In the genomic region with DNA sequence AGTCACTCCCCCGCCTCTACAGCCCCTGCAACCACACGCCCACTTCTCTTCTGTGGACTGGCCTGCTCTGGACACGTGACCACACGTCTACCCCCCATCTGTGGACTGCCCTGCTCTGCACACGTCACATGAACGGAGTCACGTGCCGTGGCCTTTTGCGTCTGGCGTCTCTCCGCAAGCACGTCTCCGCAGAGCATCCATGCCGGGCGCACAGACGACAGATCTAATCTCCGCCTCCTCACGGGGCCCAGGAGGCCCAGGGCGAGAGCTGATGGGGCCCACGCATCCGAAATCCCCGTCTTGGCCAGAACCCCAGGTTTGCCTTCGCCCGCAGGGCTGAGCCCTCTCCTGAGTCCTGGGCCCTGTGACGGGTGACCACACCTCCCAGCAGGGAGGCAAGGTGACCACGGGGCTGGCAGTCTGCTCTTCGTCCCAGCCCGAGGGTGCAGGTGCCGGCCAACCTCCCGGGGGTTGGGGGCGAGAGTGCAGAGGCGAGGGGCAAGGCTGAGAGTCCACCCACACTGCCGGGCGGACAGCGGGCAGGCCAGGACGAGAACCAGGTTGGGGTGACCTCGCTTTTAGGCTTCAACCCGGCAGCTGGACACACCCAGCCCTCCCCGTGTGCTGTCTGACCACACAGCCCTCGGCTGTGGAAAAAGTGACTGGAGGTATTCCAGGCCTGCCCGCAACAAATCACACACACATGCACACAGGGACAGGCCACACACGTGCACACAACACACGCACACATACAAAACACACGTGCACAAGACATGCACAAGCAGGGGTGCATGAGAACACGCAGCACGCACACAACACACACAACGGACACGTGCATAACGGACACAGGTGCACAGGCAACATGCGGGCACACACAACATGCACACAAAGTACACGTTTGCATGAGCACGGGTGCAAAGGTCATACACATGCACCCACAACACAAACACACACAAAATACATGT, we compare ENCODE assay signal across 9 cellular contexts. TPM values are rescaled to one million over a fixed set of nuclear protein-coding genes. Genes with fewer than 3 reads are reported as not detected.
DNase-seq lines count a peak whose midpoint lies in the region; ATAC-seq and TF ChIP-seq lines count a peak whose summit lies in the region.
"Had no signal": no experiment of that assay in that cellular context is flagged by ENCODE, and none has a peak within 500 bp of the region (broad histone marks: within the 10 kb centered on the region; RNA-seq: fewer than 3 reads in every experiment).

No MANE protein-coding gene starts in this region.

- no CpG with 5 or more reads among the region's 52 CpGs for WGBS in trophoblast cell (ENCODE audit: extremely low coverage, insufficient coverage, insufficient read length)

- no peak for TF ChIP-seq CTCF in RWPE1 (conservative IDR thresholded peaks at IDR 0.05; ENCODE audit: low read depth)

- no peak overlapping the region for H4K8ac ChIP-seq in trophoblast cell (ENCODE audit: low read depth, low read length)

- peak overlapping the region; percentile 78 for H3K23ac ChIP-seq in trophoblast cell (ENCODE audit: low read length)

- no peak overlapping the region for H2AFZ ChIP-seq in trophoblast cell (ENCODE audit: insufficient read depth, low read length, poor library complexity)

- no peak overlapping the region for H2BK12ac ChIP-seq in trophoblast cell (ENCODE audit: low read length)

- POLR2A ChIA-PET in CD8-positive, alpha-beta memory T cell (lab: Charles Lee): no interaction called here
- POLR2A ChIA-PET in RWPE1 (lab: Yijun Ruan, JAX; ENCODE audit: low non-redundant PET): no interaction called here

- peaks cover 0 to 21% (median 0%) of the 10 kb centered on the region in 3 donors for H3K36me3 Mint-ChIP-seq in CD8-positive, alpha-beta memory T cell

- no peaks in the 10 kb centered on the region for H3K36me3 ChIP-seq in CD8-positive, alpha-beta memory T cell (ENCODE audit: insufficient read depth, low read length)
- H3K36me3 ChIP-seq in trophoblast cell (ENCODE audit: control insufficient read depth in 1 of 2, insufficient read depth in 2 of 2, low read length in 2 of 2): peaks cover 7 to 17% of the 10 kb centered on the region in 2 experiments

- CTCF ChIA-PET in CD8-positive, alpha-beta memory T cell (lab: Charles Lee): no interaction called here
- CTCF ChIA-PET in RWPE1 (lab: Yijun Ruan, JAX): interaction anchor here (0.6 to 1.2 kb wide), 2 partner anchors 48 to 74 kb away, joined by 3 read pairs; no protein-coding TSS in a partner anchor

- no peak for DNase-seq in CD8-positive, alpha-beta memory T cell
- DNase-seq in RWPE1 (ENCODE audit: low spot score) (peak; percentile 76), epithelial cell of prostate (ENCODE audit: low read depth, low spot score) (no peak), trophoblast cell (no peak)
- DNase-seq: NCI-H524 had no signal

- no peak overlapping the region for H3K4me2 ChIP-seq in trophoblast cell (ENCODE audit: low read length)

- H3K79me1 ChIP-seq in trophoblast cell (ENCODE audit: low read length): peaks cover 16% of the 10 kb centered on the region

- no peak overlapping the region for H4K12ac ChIP-seq in trophoblast cell (ENCODE audit: low read depth, low read length)

- H3K14ac ChIP-seq in trophoblast cell (ENCODE audit: low read length): no peak overlapping the region

- H4K91ac ChIP-seq in trophoblast cell (ENCODE audit: low read depth, low read length): no peak overlapping the region

- ATAC-seq in HG03520 (IDR thresholded peaks at IDR 0.05; ENCODE audit: unreplicated experiment) (no peak), GM19328 (IDR thresholded peaks at IDR 0.05; ENCODE audit: unreplicated experiment) (no peak), HG03457 (IDR thresholded peaks at IDR 0.05; ENCODE audit: unreplicated experiment) (no peak), HG02981 (IDR thresholded peaks at IDR 0.05; ENCODE audit: unreplicated experiment) (no peak)

- peak overlapping the region in 6 of 8 donors; percentile 8 to 76 (median 56) for H3K27ac Mint-ChIP-seq in CD8-positive, alpha-beta memory T cell

- peaks cover 27 to 42% (median 28%) of the 10 kb centered on the region in 3 donors for H3K4me1 Mint-ChIP-seq in CD8-positive, alpha-beta memory T cell

- no peaks in the 10 kb centered on the region for H3K27me3 Mint-ChIP-seq in CD8-positive, alpha-beta memory T cell

- H3K4ac ChIP-seq in trophoblast cell (ENCODE audit: low read depth, low read length): peak overlapping the region; percentile 52

- no peaks in the 10 kb centered on the region for H3K9me3 Mint-ChIP-seq in CD8-positive, alpha-beta memory T cell

- H3K27me3 ChIP-seq in CD8-positive, alpha-beta memory T cell (ENCODE audit: insufficient read depth, low read length, poor library complexity, severe bottlenecking): no peaks in the 10 kb centered on the region
- H3K27me3 ChIP-seq in trophoblast cell (ENCODE audit: insufficient read depth, low read length): no peaks in the 10 kb centered on the region

- peak overlapping the region; percentile 19 for H3K9ac ChIP-seq in trophoblast cell (ENCODE audit: low read length)

- H3K27ac ChIP-seq in CD8-positive, alpha-beta memory T cell (ENCODE audit: low read depth, low read length): no peak overlapping the region
- peak overlapping the region; percentile 100 for H3K27ac ChIP-seq in RWPE1
- H3K27ac ChIP-seq in epithelial cell of prostate: peak overlapping the region; percentile 77
- H3K27ac ChIP-seq in trophoblast cell (ENCODE audit: low read depth, low read length): no peak overlapping the region

- H2BK5ac ChIP-seq in trophoblast cell (ENCODE audit: low read depth, low read length, poor library complexity): no peak overlapping the region

- H3K4me3 ChIP-seq in CD8-positive, alpha-beta memory T cell (ENCODE audit: low read length): no peak overlapping the region
- no peak overlapping the region for H3K4me3 ChIP-seq in trophoblast cell (ENCODE audit: low read depth, low read length)

- no peak overlapping the region for H2AK5ac ChIP-seq in trophoblast cell (ENCODE audit: low read length)

- H3K79me2 ChIP-seq in trophoblast cell (ENCODE audit: control insufficient read depth, insufficient read depth, low read length, poor library complexity): peaks cover 28% of the 10 kb centered on the region

- H2BK120ac ChIP-seq in trophoblast cell (ENCODE audit: insufficient read depth, low read length, poor library complexity): no peak overlapping the region

- peak overlapping the region in 6 of 7 donors; percentile 34 to 92 (median 58) for H3K4me3 Mint-ChIP-seq in CD8-positive, alpha-beta memory T cell

- H3K18ac ChIP-seq in trophoblast cell (ENCODE audit: low read length): no peak overlapping the region

- H3K9me3 ChIP-seq in CD8-positive, alpha-beta memory T cell (ENCODE audit: low read length): no peaks in the 10 kb centered on the region
- peaks cover 10% of the 10 kb centered on the region for H3K9me3 ChIP-seq in trophoblast cell (ENCODE audit: insufficient read depth, low read depth, low read length)

- peaks cover 4% of the 10 kb centered on the region for H3K4me1 ChIP-seq in CD8-positive, alpha-beta memory T cell (ENCODE audit: insufficient read depth, low read length)
- H3K4me1 ChIP-seq in trophoblast cell (ENCODE audit: control insufficient read depth in 1 of 2, insufficient read depth in 2 of 2, low read length in 2 of 2): peaks cover 46 to 50% of the 10 kb centered on the region in 2 experiments

RNA-seq across cellular contexts. Expression of a gene that starts 3.9 kb away (rescaled TPM):
- 10 to 100 TPM; 59.0 to 61.0 TPM for total RNA-seq in CD8-positive, alpha-beta memory T cell
- polyA plus RNA-seq in CD8-positive, alpha-beta memory T cell: 4.3 TPM
- 21.2 and 22.5 TPM in 2 replicates for polyA plus RNA-seq in trophoblast cell (2013)

RNA-seq across cellular contexts. Expression of a gene that starts 35.4 kb away (rescaled TPM):
- 10 to 100 TPM; 66.9 to 69.7 TPM for total RNA-seq in CD8-positive, alpha-beta memory T cell
- 37.0 TPM for polyA plus RNA-seq in CD8-positive, alpha-beta memory T cell
- 32.9 and 33.1 TPM in 2 replicates for polyA plus RNA-seq in trophoblast cell (2013)

Comparison
In these comparisons a context has a peak if more than half of its experiments do, and no peak if none do; other contexts are left out.
1. H3K27ac ChIP-seq: peak in RWPE1 (single experiment) and epithelial cell of prostate (single experiment); none in CD8-positive, alpha-beta memory T cell (single experiment) and trophoblast cell (single experiment).